Comparison of ENCODE assay signal across 10 cellular contexts in genomic region chr17:16444258-16444886, GRCh38. TPM values are rescaled to one million over a fixed set of nuclear protein-coding genes. Genes with fewer than 3 reads are reported as not detected.
A peak's percentile ranks its signal among the peaks of the same experiment; 100 is the strongest.
DNase-seq lines count a peak whose midpoint lies in the region; ATAC-seq and TF ChIP-seq lines count a peak whose summit lies in the region.
"Had no signal": no experiment of that assay in that cellular context is flagged by ENCODE, and none has a peak within 500 bp of the region (broad histone marks: within the 10 kb centered on the region; RNA-seq: fewer than 3 reads in every experiment).

No MANE protein-coding gene starts in this region.

- H3K27ac ChIP-seq in osteoblast (ENCODE audit: low read depth, low read length) = no peak overlapping the region
- no peak overlapping the region for H3K27ac ChIP-seq in prostate gland

- peaks cover 84% of the 10 kb centered on the region for H4K20me1 ChIP-seq in osteoblast (ENCODE audit: insufficient read depth, low read length)

- POLR2A ChIA-PET in activated CD4-positive, alpha-beta T cell treated with anti-CD3 and anti-CD28 coated beads for 36 hours (lab: Charles Lee) = interaction anchor here (1.0 kb wide), 1 partner anchor 34 kb away, joined by 9 read pairs; no protein-coding TSS in a partner anchor

- peak overlapping the region; percentile 67 for H3K27ac Mint-ChIP-seq in activated CD4-positive, alpha-beta T cell treated with anti-CD3 and anti-CD28 coated beads for 36 hours
- H3K27ac Mint-ChIP-seq in activated T-helper 1 cell treated with anti-CD3 and anti-CD28 coated beads, Interleukin-12 subunit alpha, Interleukin-12 subunit beta, Interleukin-2, Interleukin-4 antibody, amounts not matched to agents 30 ng/mL and 10 ng/mL and 1 ng/mL, durations not matched to agents 14 hours and 24 hours and 36 hours = peak overlapping the region; percentile 55
- H3K27ac Mint-ChIP-seq: naive B cell had no signal

- TF ChIP-seq POLR2A in prostate gland (IDR thresholded peaks at IDR 0.05) = no peak

- H3K4me1 Mint-ChIP-seq in activated CD4-positive, alpha-beta T cell treated with anti-CD3 and anti-CD28 coated beads for 36 hours = peaks cover 68% of the 10 kb centered on the region
- H3K4me1 Mint-ChIP-seq in activated T-helper 1 cell treated with anti-CD3 and anti-CD28 coated beads, Interleukin-12 subunit alpha, Interleukin-12 subunit beta, Interleukin-2, Interleukin-4 antibody, amounts not matched to agents 30 ng/mL and 10 ng/mL and 1 ng/mL, durations not matched to agents 14 hours and 24 hours and 36 hours (ENCODE audit: low read depth) = peaks cover 47% of the 10 kb centered on the region

- H3K4me3 ChIP-seq in osteoblast (ENCODE audit: insufficient read depth, low read length) (no peak overlapping the region), prostate gland (no peak overlapping the region)

- H3K36me3 Mint-ChIP-seq in activated CD4-positive, alpha-beta T cell treated with anti-CD3 and anti-CD28 coated beads for 36 hours (ENCODE audit: low read depth) = peaks cover 88% of the 10 kb centered on the region
- peaks cover 65% of the 10 kb centered on the region for H3K36me3 Mint-ChIP-seq in activated T-helper 1 cell treated with anti-CD3 and anti-CD28 coated beads, Interleukin-12 subunit alpha, Interleukin-12 subunit beta, Interleukin-2, Interleukin-4 antibody, amounts not matched to agents 30 ng/mL and 10 ng/mL and 1 ng/mL, durations not matched to agents 14 hours and 24 hours and 36 hours (ENCODE audit: low read depth)

- no peak overlapping the region for H3K4me2 ChIP-seq in osteoblast (ENCODE audit: insufficient read depth, low read length)

- H3K27me3 Mint-ChIP-seq in activated CD4-positive, alpha-beta T cell treated with anti-CD3 and anti-CD28 coated beads for 36 hours = no peaks in the 10 kb centered on the region
- no peaks in the 10 kb centered on the region for H3K27me3 Mint-ChIP-seq in activated T-helper 1 cell treated with anti-CD3 and anti-CD28 coated beads, Interleukin-12 subunit alpha, Interleukin-12 subunit beta, Interleukin-2, Interleukin-4 antibody, amounts not matched to agents 30 ng/mL and 10 ng/mL and 1 ng/mL, durations not matched to agents 14 hours and 24 hours and 36 hours (ENCODE audit: insufficient read depth)
- H3K27me3 Mint-ChIP-seq: naive B cell had no signal

- CTCF ChIA-PET in activated CD4-positive, alpha-beta T cell treated with anti-CD3 and anti-CD28 coated beads for 36 hours (lab: Charles Lee) = interaction anchor here (1.6 kb wide), 2 partner anchors 8 to 80 kb away, joined by 5 read pairs; no protein-coding TSS in a partner anchor

- 84% methylated on average over 6 of the region's 6 CpGs for WGBS in prostate gland

- no peaks in the 10 kb centered on the region for H3K9me3 ChIP-seq in osteoblast (ENCODE audit: low read depth, low read length)
- no peaks in the 10 kb centered on the region for H3K9me3 ChIP-seq in prostate gland

- H3K27me3 ChIP-seq in osteoblast (ENCODE audit: insufficient read depth, low read length) = no peaks in the 10 kb centered on the region
- no peaks in the 10 kb centered on the region for H3K27me3 ChIP-seq in prostate gland (replicated peaks; ENCODE audit: insufficient read depth)

- no peak for TF ChIP-seq CTCF in osteoblast (IDR thresholded peaks at IDR 0.05; ENCODE audit: extremely low read depth, low read depth, low read length)
- TF ChIP-seq CTCF in prostate gland (IDR thresholded peaks at IDR 0.05) = no peak

- no peak overlapping the region for H2AFZ ChIP-seq in osteoblast (ENCODE audit: low read length)

- H3K36me3 ChIP-seq in osteoblast (ENCODE audit: insufficient read depth, low read length) (peaks cover 81% of the 10 kb centered on the region), prostate gland (peaks cover 3 to 4% of the 10 kb centered on the region in 2 donors)

- intact Hi-C loops in activated CD4-positive, alpha-beta T cell treated with anti-CD3 and anti-CD28 coated beads for 36 hours (cut with DNase I, micrococcal nuclease) = no loop called here
- intact Hi-C loops in activated T-helper 1 cell treated with anti-CD3 and anti-CD28 coated beads, Interleukin-12 subunit alpha, Interleukin-12 subunit beta, Interleukin-2, Interleukin-4 antibody, amounts not matched to agents 30 ng/mL and 10 ng/mL and 1 ng/mL, durations not matched to agents 14 hours and 24 hours and 36 hours (cut with micrococcal nuclease) = no loop called here
- intact Hi-C loops in prostate gland (cut with DNase I) = no loop called here

- peak overlapping the region; percentile 11 for H3K4me3 Mint-ChIP-seq in activated CD4-positive, alpha-beta T cell treated with anti-CD3 and anti-CD28 coated beads for 36 hours
- no peak overlapping the region for H3K4me3 Mint-ChIP-seq in activated T-helper 1 cell treated with anti-CD3 and anti-CD28 coated beads, Interleukin-12 subunit alpha, Interleukin-12 subunit beta, Interleukin-2, Interleukin-4 antibody, amounts not matched to agents 30 ng/mL and 10 ng/mL and 1 ng/mL, durations not matched to agents 14 hours and 24 hours and 36 hours

- peaks cover 49% of the 10 kb centered on the region for H3K79me2 ChIP-seq in osteoblast (ENCODE audit: insufficient read depth, low read length)

- H3K4me1 ChIP-seq in osteoblast (ENCODE audit: insufficient read depth, low read length) (peaks cover 32% of the 10 kb centered on the region), prostate gland (replicated peaks) (peaks cover 4% of the 10 kb centered on the region)

- H3K9me3 Mint-ChIP-seq in activated CD4-positive, alpha-beta T cell treated with anti-CD3 and anti-CD28 coated beads for 36 hours (ENCODE audit: low read depth) = no peaks in the 10 kb centered on the region
- no peaks in the 10 kb centered on the region for H3K9me3 Mint-ChIP-seq in activated T-helper 1 cell treated with anti-CD3 and anti-CD28 coated beads, Interleukin-12 subunit alpha, Interleukin-12 subunit beta, Interleukin-2, Interleukin-4 antibody, amounts not matched to agents 30 ng/mL and 10 ng/mL and 1 ng/mL, durations not matched to agents 14 hours and 24 hours and 36 hours
- H3K9me3 Mint-ChIP-seq: naive B cell had no signal

- no peak for ATAC-seq in activated CD4-positive, alpha-beta T cell treated with anti-CD3 and anti-CD28 coated beads for 36 hours
- ATAC-seq in HG02642 (IDR thresholded peaks at IDR 0.05; ENCODE audit: poor library complexity, unreplicated experiment) = no peak

- DNase-seq in activated CD4-positive, alpha-beta T cell treated with anti-CD3 and anti-CD28 coated beads for 36 hours = no peak
- no peak for DNase-seq in activated CD4-positive, alpha-beta T cell treated with anti-CD3 and anti-CD28 coated beads for 48 hours
- DNase-seq in LHCN-M2 (ENCODE audit: low read depth) (peak; percentile 33), osteoblast (ENCODE audit: insufficient read length, low spot score, missing footprints) (peak; percentile 60), AG08396 (ENCODE audit: low spot score) (no peak), prostate gland (ENCODE audit: low spot score) (no peak)
- no peak for DNase-seq in activated T-helper 1 cell treated with anti-CD3 and anti-CD28 coated beads, Interleukin-12 subunit alpha, Interleukin-12 subunit beta, Interleukin-2, Interleukin-4 antibody, amounts not matched to agents 30 ng/mL and 10 ng/mL and 1 ng/mL, durations not matched to agents 14 hours and 24 hours and 36 hours (ENCODE audit: low spot score)
- DNase-seq: naive B cell, NCI-H1417 treated with DMSO at 0.1 percent for 48 hours had no signal

RNA-seq across cellular contexts. Expression of gene TRPV2, which starts 29.0 kb away (rescaled TPM):
- total RNA-seq in activated CD4-positive, alpha-beta T cell treated with anti-CD3 and anti-CD28 coated beads for 36 hours = 10 to 100 TPM; 24.3 to 35.6 TPM
- 54.8 and 56.7 TPM in 2 replicates for total RNA-seq in LHCN-M2 (2014; rRNA removed)
- polyA plus RNA-seq in LHCN-M2 (2012) = 59.2 TPM
- 38.2 and 42.2 TPM in 2 replicates for total RNA-seq in activated T-helper 1 cell treated with anti-CD3 and anti-CD28 coated beads, Interleukin-12 subunit alpha, Interleukin-12 subunit beta, Interleukin-2, Interleukin-4 antibody, amounts not matched to agents 30 ng/mL and 10 ng/mL and 1 ng/mL, durations not matched to agents 14 hours and 24 hours and 36 hours
- total RNA-seq in osteoblast = 62.5 and 71.3 TPM in 2 replicates
- 10 to 100 TPM in 1 of 2 donors, 1 to 10 TPM in 1; 7.1 to 11.0 TPM for total RNA-seq in prostate gland

RNA-seq across cellular contexts. Expression of gene LRRC75A, which starts 47.6 kb away (rescaled TPM):
- total RNA-seq in activated CD4-positive, alpha-beta T cell treated with anti-CD3 and anti-CD28 coated beads for 36 hours = 1 to 10 TPM; 1.1 to 1.2 TPM
- total RNA-seq in LHCN-M2 (2014; rRNA removed) (0.06 and 0.38 TPM in 2 replicates), osteoblast (0.88 and 1.4 TPM in 2 replicates), prostate gland (10 to 100 TPM in 1 of 2 donors, 1 to 10 TPM in 1; 5.2 to 25.8 TPM)
- 1.1 TPM for polyA plus RNA-seq in LHCN-M2 (2012)
- total RNA-seq in activated T-helper 1 cell treated with anti-CD3 and anti-CD28 coated beads, Interleukin-12 subunit alpha, Interleukin-12 subunit beta, Interleukin-2, Interleukin-4 antibody, amounts not matched to agents 30 ng/mL and 10 ng/mL and 1 ng/mL, durations not matched to agents 14 hours and 24 hours and 36 hours = 1.6 TPM in 2 replicates

Comparison
In these comparisons a context has a peak if more than half of its experiments do, and no peak if none do; other contexts are left out.
1. DNase-seq: peak in LHCN-M2 (single experiment) and osteoblast (single experiment); none in activated CD4-positive, alpha-beta T cell treated with anti-CD3 and anti-CD28 coated beads for 36 hours (single experiment), activated CD4-positive, alpha-beta T cell treated with anti-CD3 and anti-CD28 coated beads for 48 hours (single experiment), activated T-helper 1 cell treated with anti-CD3 and anti-CD28 coated beads, Interleukin-12 subunit alpha, Interleukin-12 subunit beta, Interleukin-2, Interleukin-4 antibody, amounts not matched to agents 30 ng/mL and 10 ng/mL and 1 ng/mL, durations not matched to agents 14 hours and 24 hours and 36 hours (single experiment), AG08396 (single experiment) and prostate gland (single experiment).